ENCODE assay signal across 24 cellular contexts in genomic region chr20:36270744-36271638, GRCh38. TPM values are rescaled to one million over a fixed set of nuclear protein-coding genes. Genes with fewer than 3 reads are reported as not detected.
DNase-seq lines count a peak whose midpoint lies in the region; ATAC-seq, FAIRE-seq and TF ChIP-seq lines count a peak whose summit lies in the region.
"Had no signal": no experiment of that assay in that cellular context is flagged by ENCODE, and none has a peak within 500 bp of the region (broad histone marks: within the 10 kb centered on the region; RNA-seq: fewer than 3 reads in every experiment).

No MANE protein-coding gene starts in this region.

- H3K36me3 Mint-ChIP-seq in H9 (ENCODE audit: insufficient read depth in 1 of 3, low read depth in 3 of 3): no peaks in the 10 kb centered on the region

- no peaks in the 10 kb centered on the region for H3K27me3 ChIP-seq in H9 (ENCODE audit: insufficient read depth, low read length)
- no peaks in the 10 kb centered on the region for H3K27me3 ChIP-seq in HUES6 (ENCODE audit: control insufficient read depth, insufficient read depth, low read length)
- H3K27me3 ChIP-seq in H1 (replicated peaks in 1 of 4; ENCODE audit: control insufficient read depth in 3 of 4, extremely low read depth in 1 of 4, insufficient read depth in 3 of 4, low read length in 3 of 4): no peaks in the 10 kb centered on the region
- H3K27me3 ChIP-seq: body of pancreas, uterus had no signal

- H3K79me2 ChIP-seq in H9 (ENCODE audit: insufficient read depth, low read length) (no peaks in the 10 kb centered on the region), H1 (ENCODE audit: control insufficient read depth in 1 of 2, insufficient read depth in 2 of 2, low read length in 2 of 2) (no peaks in the 10 kb centered on the region)

- H3K4me3 Mint-ChIP-seq in H9: peak overlapping the region; percentile 22 to 62; a peak in 4 of 5 replicates
- H3K4me3 Mint-ChIP-seq: activated CD4-positive, alpha-beta T cell treated with anti-CD3 and anti-CD28 coated beads, Interleukin-2, amount 10 ng/mL, durations not matched to agents 7 days and 5 days; activated T-cell treated with anti-CD3 and anti-CD28 coated beads, Interleukin-2, amount 50 U/mL, for 4 hours; stimulated activated naive CD8-positive, alpha-beta T cell treated with anti-CD3 and anti-CD28 coated beads, Interleukin-15, Interleukin-2, amounts not matched to agents 100 ng/mL and 50 ng/mL, for 24 hours had no signal

- POLR2A ChIA-PET in H1 (lab: Charles Lee; ENCODE audit: partially characterized antibody): interaction anchor here (1.0 to 2.1 kb wide), 4 partner anchors 11 to 168 kb away, joined by 3 to 6 read pairs (median 5); no protein-coding TSS in a partner anchor

- H2BK20ac ChIP-seq in H9 (ENCODE audit: low read depth, low read length, poor library complexity, severe bottlenecking): no peak overlapping the region
- H2BK20ac ChIP-seq in H1 (ENCODE audit: low read length): no peak overlapping the region

- peak overlapping the region in 2 of 3 experiments; percentile 67 to 84; a peak in 4 of 7 replicates for H3K27ac Mint-ChIP-seq in H9
- H3K27ac Mint-ChIP-seq: activated CD4-positive, alpha-beta T cell treated with anti-CD3 and anti-CD28 coated beads, Interleukin-2, amount 10 ng/mL, durations not matched to agents 7 days and 5 days; stimulated activated naive CD8-positive, alpha-beta T cell treated with anti-CD3 and anti-CD28 coated beads, Interleukin-15, Interleukin-2, amounts not matched to agents 100 ng/mL and 50 ng/mL, for 24 hours had no signal

- H3K4me1 Mint-ChIP-seq in H9: peaks cover 12 to 53% of the 10 kb centered on the region in 2 experiments
- H3K4me1 Mint-ChIP-seq: activated CD4-positive, alpha-beta T cell treated with anti-CD3 and anti-CD28 coated beads, Interleukin-2, amount 10 ng/mL, durations not matched to agents 7 days and 5 days had no signal

- no peak overlapping the region for H3K56ac ChIP-seq in H9 (ENCODE audit: insufficient read length, low read depth, low read length)
- no peak overlapping the region for H3K56ac ChIP-seq in H1 (replicated peaks; ENCODE audit: insufficient read length, low read depth, low read length)

- H3K14ac ChIP-seq in H9 (ENCODE audit: insufficient read depth, low read length): no peak overlapping the region
- H3K14ac ChIP-seq in H1 (ENCODE audit: insufficient read length): no peak overlapping the region

- H2BK12ac ChIP-seq in H9 (ENCODE audit: insufficient read length, low read depth, low read length) (no peak overlapping the region), H1 (ENCODE audit: low read depth, low read length) (peak overlapping the region; percentile 13; the same call in 1 of the 2 replicates)

- H2AFZ ChIP-seq in H9 (ENCODE audit: low read length) (no peak overlapping the region), H1 (ENCODE audit: low read length) (peak overlapping the region; percentile 73; the same call in 1 of the 2 replicates)

- no peaks in the 10 kb centered on the region for H3K9me3 ChIP-seq in H9 (ENCODE audit: control insufficient read depth, low read depth, low read length)
- no peaks in the 10 kb centered on the region for H3K9me3 ChIP-seq in HUES6 (ENCODE audit: control insufficient read depth, insufficient read depth, low read depth, low read length)
- no peaks in the 10 kb centered on the region for H3K9me3 ChIP-seq in H1 (ENCODE audit: insufficient read depth in 2 of 2, low read depth in 1 of 2, low read length in 1 of 2)
- H3K9me3 ChIP-seq: body of pancreas, prostate gland, thoracic aorta, uterus had no signal

- H4K20me1 ChIP-seq in H9 (ENCODE audit: control insufficient read depth, insufficient read depth, insufficient read length) (no peaks in the 10 kb centered on the region), H1 (replicated peaks in 1 of 2; ENCODE audit: control insufficient read depth in 1 of 2, insufficient read depth in 2 of 2, low read length in 2 of 2) (no peaks in the 10 kb centered on the region)

- H3K4me2 ChIP-seq in H9 (ENCODE audit: insufficient read depth, insufficient read length, low read length) (no peak overlapping the region), H1 (ENCODE audit: insufficient read depth in 1 of 2, low read depth in 2 of 2, low read length in 2 of 2) (no peak overlapping the region; a peak in 1 of 4 replicates)

- H2BK5ac ChIP-seq in H9 (ENCODE audit: insufficient read length, low read length): no peak overlapping the region
- H2BK5ac ChIP-seq in H1 (ENCODE audit: low read depth, low read length): no peak overlapping the region; the same call in 1 of the 2 replicates

- H4K91ac ChIP-seq in H9 (ENCODE audit: insufficient read length, low read depth, low read length) (no peak overlapping the region), H1 (replicated peaks; ENCODE audit: insufficient read length, low read length) (no peak overlapping the region)

- H4K8ac ChIP-seq in H9 (replicated peaks; ENCODE audit: insufficient read length, low read depth, low read length) (no peak overlapping the region), H1 (ENCODE audit: extremely low read depth, insufficient read depth, low read length) (no peak overlapping the region)

- H3K4me3 ChIP-seq in HUES6 (ENCODE audit: low read depth, low read length) (no peak overlapping the region), H1 (ENCODE audit: extremely low read depth in 1 of 4, insufficient read depth in 2 of 4, low read depth in 3 of 4, low read length in 4 of 4) (no peak overlapping the region)
- H3K4me3 ChIP-seq: body of pancreas, prostate gland, thoracic aorta, uterus had no signal

- TF ChIP-seq CTCF in H9 (conservative IDR thresholded peaks at IDR 0.05) (no peak), H1 (IDR thresholded peaks at IDR 0.05; ENCODE audit: control extremely low read depth in 1 of 3, insufficient read depth in 1 of 3, low read depth in 1 of 3, low read length in 3 of 3) (no peak)

- ATAC-seq in HG02588 (IDR thresholded peaks at IDR 0.05; ENCODE audit: unreplicated experiment) (no peak), HG03432 (IDR thresholded peaks at IDR 0.05; ENCODE audit: unreplicated experiment) (no peak)
- ATAC-seq: activated T-cell treated with anti-CD3 and anti-CD28 coated beads, Interleukin-2, amount 50 U/mL, for 4 hours; body of pancreas had no signal

- H3K36me3 ChIP-seq in HUES6 (ENCODE audit: control insufficient read depth, insufficient read depth, low read length) (no peaks in the 10 kb centered on the region), H1 (ENCODE audit: control insufficient read depth in 2 of 4, insufficient read depth in 4 of 4, low read length in 3 of 4) (no peaks in the 10 kb centered on the region)
- H3K36me3 ChIP-seq: prostate gland, thoracic aorta, uterus had no signal

- H3K79me1 ChIP-seq in H9 (ENCODE audit: insufficient read depth, low read depth, low read length, poor library complexity, severe bottlenecking) (no peaks in the 10 kb centered on the region), H1 (ENCODE audit: low read depth, low read length) (no peaks in the 10 kb centered on the region)

- no peak overlapping the region for H3K9ac ChIP-seq in H9 (ENCODE audit: extremely low read depth, insufficient read length, low read length)
- H3K9ac ChIP-seq in HUES6 (ENCODE audit: low read length): peak overlapping the region; percentile 26
- H3K9ac ChIP-seq in H1 (replicated peaks in 1 of 4; ENCODE audit: extremely low read depth in 1 of 4, low read depth in 3 of 4, low read length in 3 of 4): no peak overlapping the region

- TF ChIP-seq RAD21 in H1 (IDR thresholded peaks at IDR 0.05 in 1 of 2, conservative IDR thresholded peaks at IDR 0.05 in 1 of 2; ENCODE audit: low read depth in 2 of 2, low read length in 2 of 2): no peak

- DNase-seq in H9: no peak
- no peak for DNase-seq in H1 (ENCODE audit: low read depth in 1 of 2, low spot score in 2 of 2)
- DNase-seq in mesenteric fat pad (ENCODE audit: low spot score): peak; percentile 33
- no peak for DNase-seq in HT-29 (ENCODE audit: low spot score)
- DNase-seq: activated CD4-positive, alpha-beta T cell treated with anti-CD3 and anti-CD28 coated beads, Interleukin-2, amount 10 ng/mL, durations not matched to agents 7 days and 5 days; activated naive CD4-positive, alpha-beta T cell; activated T-cell treated with anti-CD3 and anti-CD28 coated beads, Interleukin-2, amount 50 U/mL, for 4 hours; body of pancreas; C1 segment of cervical spinal cord; COR-L47; DND-41; KBM-7; NCI-H2081 treated with DMSO at 0.1 percent for 48 hours; NCI-H446 treated with DMSO at 0.1 percent for 48 hours; OCI-M1; T-helper 9 cell; uterus had no signal

- WGBS in H9 (ENCODE audit: extremely low coverage, insufficient read length, low lambda C conversion rate): no CpG with 5 or more reads among the region's 20 CpGs
- WGBS in H1 (ENCODE audit: extremely low coverage in 1 of 2, insufficient coverage in 1 of 2, insufficient read length in 1 of 2, insufficient replicate concordance in 2 of 2, low coverage in 1 of 2, low lambda C conversion rate in 2 of 2, missing lambda C conversion rate in 1 of 2), 2 experiments: 85% methylated on average over 20 of the region's 20 CpGs; no CpG with 5 or more reads in 1 of the 2 experiments

- H3K4me1 ChIP-seq in H9 (ENCODE audit: insufficient read depth, low read length) (0 out of 2 replicates have a peak, but pooled peaks cover 3% of the 10 kb centered on the region), HUES6 (ENCODE audit: control insufficient read depth, insufficient read depth, low read length) (peaks cover 10% of the 10 kb centered on the region; the same call in 1 of the 2 replicates), H1 (replicated peaks in 1 of 4; ENCODE audit: control insufficient read depth in 3 of 4, insufficient read depth in 4 of 4, low read length in 3 of 4) (peaks cover 0 to 2% (median 0%) of the 10 kb centered on the region in 4 experiments; a peak in 4 of 7 replicates)
- H3K4me1 ChIP-seq: body of pancreas, prostate gland, uterus had no signal

- H3K23ac ChIP-seq in H9 (ENCODE audit: insufficient read length, low read depth, low read length) (no peak overlapping the region), H1 (ENCODE audit: insufficient read length) (no peak overlapping the region)

- H3K27me3 Mint-ChIP-seq in H9 (ENCODE audit: low read depth): no peaks in the 10 kb centered on the region; the same call in 1 of the 2 replicates

- no peak overlapping the region for H2BK120ac ChIP-seq in H9 (ENCODE audit: low read depth, low read length, poor library complexity, severe bottlenecking)
- no peak overlapping the region for H2BK120ac ChIP-seq in H1 (replicated peaks; ENCODE audit: low read depth, low read length)

- H2BK15ac ChIP-seq in H9 (ENCODE audit: low read depth, low read length) (no peak overlapping the region), H1 (ENCODE audit: low read length) (no peak overlapping the region)

- no peak overlapping the region for H3K18ac ChIP-seq in H9 (ENCODE audit: insufficient read length, low read depth, low read length)
- no peak overlapping the region for H3K18ac ChIP-seq in H1 (ENCODE audit: extremely low read depth, low read length)

- no peaks in the 10 kb centered on the region for H3K9me3 Mint-ChIP-seq in H9
- H3K9me3 Mint-ChIP-seq: activated CD4-positive, alpha-beta T cell treated with anti-CD3 and anti-CD28 coated beads, Interleukin-2, amount 10 ng/mL, durations not matched to agents 7 days and 5 days; activated T-cell treated with anti-CD3 and anti-CD28 coated beads, Interleukin-2, amount 50 U/mL, for 4 hours; stimulated activated naive CD8-positive, alpha-beta T cell treated with anti-CD3 and anti-CD28 coated beads, Interleukin-15, Interleukin-2, amounts not matched to agents 100 ng/mL and 50 ng/mL, for 24 hours had no signal

- CTCF ChIA-PET in H1 (lab: Charles Lee; ENCODE audit: partially characterized antibody): interaction anchor here (0.8 to 6.9 kb wide), 12 partner anchors 15 to 221 kb away, joined by 3 to 54 read pairs (median 4); no protein-coding TSS in a partner anchor

- no peak for TF ChIP-seq POLR2A in H1 (IDR thresholded peaks at IDR 0.05; ENCODE audit: control extremely low read depth in 1 of 2, low read depth in 2 of 2, low read length in 2 of 2)

- H3K23me2 ChIP-seq in H9 (ENCODE audit: insufficient read length, low read depth, low read length, poor library complexity, severe bottlenecking): no peaks in the 10 kb centered on the region
- no peaks in the 10 kb centered on the region for H3K23me2 ChIP-seq in H1 (ENCODE audit: low read depth, low read length)

- H3K27ac ChIP-seq in H9 (ENCODE audit: insufficient read length, low read depth, low read length) (no peak overlapping the region), HUES6 (ENCODE audit: low read depth, low read length) (no peak overlapping the region), H1 (ENCODE audit: low read depth, low read length) (no peak overlapping the region)
- H3K27ac ChIP-seq: body of pancreas, epithelial cell of prostate, prostate gland, thoracic aorta, uterus had no signal

- H3K4ac ChIP-seq in H9 (ENCODE audit: low read depth, low read length): no peak overlapping the region
- H3K4ac ChIP-seq in H1 (replicated peaks; ENCODE audit: insufficient read length, low read depth, low read length): no peak overlapping the region

- H2AK5ac ChIP-seq in H9 (ENCODE audit: insufficient read length, low read length) (no peak overlapping the region), H1 (ENCODE audit: low read depth, low read length) (no peak overlapping the region)

- no peak for FAIRE-seq in H1 (lab: Jason Lieb, UNC)

- TF ChIP-seq EP300 in H1 (IDR thresholded peaks at IDR 0.05; ENCODE audit: borderline replicate concordance in 1 of 2, low read depth in 2 of 2, low read length in 2 of 2): no peak

- H3T11ph ChIP-seq in H9 (ENCODE audit: low read length): no peak overlapping the region

- H4K5ac ChIP-seq in H9 (ENCODE audit: insufficient read length, low read depth, low read length) (no peak overlapping the region), H1 (ENCODE audit: insufficient read length, low read depth, low read length) (no peak overlapping the region)

RNA-seq across cellular contexts. Expression of gene AAR2, which starts 34.7 kb away (rescaled TPM):
- total RNA-seq in H9 (2021): 36.9 and 37.8 TPM in 2 replicates
- total RNA-seq in H1 (2021; fragmentation: NEBNext Ultra II Directional; extraction: Animal tissue kit (Norgen Biotek cat#: 25700)): 25.4 and 25.5 TPM in 2 replicates
- polyA plus RNA-seq in H1 (2011; rRNA removed): 34.7 and 36.1 TPM in 2 replicates
- polyA plus RNA-seq in H1 (2011; cell fraction: cytosol; rRNA removed): 31.9 TPM
- 41.5 TPM for polyA plus RNA-seq in H1 (2011; cell fraction: nucleus; rRNA removed)
- 22.4 to 25.6 TPM (median 25.0 TPM) in 4 replicates for polyA plus RNA-seq in H1 (2012, experiment 1 of 2)
- polyA plus RNA-seq in H1 (2012, experiment 2 of 2): 32.7 TPM
- polyA plus RNA-seq in H1 (2013, experiment 1 of 2): 20.3 TPM
- 20.1 TPM for polyA plus RNA-seq in H1 (2013, experiment 2 of 2)
- polyA minus RNA-seq in H1 (2011; rRNA and poly(A)+ RNA removed): 45.8 and 49.4 TPM in 2 replicates
- polyA minus RNA-seq in H1 (2011; cell fraction: cytosol; rRNA and poly(A)+ RNA removed): 16.4 TPM
- polyA minus RNA-seq in H1 (2011; cell fraction: nucleus; rRNA and poly(A)+ RNA removed): 20.7 TPM
- total RNA-seq in mesenteric fat pad: 27.1 TPM
- total RNA-seq in HT-29 (2014; rRNA removed; shearing (Covaris generic)): 57.0 and 61.5 TPM in 2 replicates

RNA-seq across cellular contexts. Expression of gene DLGAP4, which starts 35.1 kb away (rescaled TPM):
- total RNA-seq in H9 (2021) (48.0 and 54.6 TPM in 2 replicates), mesenteric fat pad (83.1 TPM)
- 57.2 and 61.8 TPM in 2 replicates for total RNA-seq in H1 (2021; fragmentation: NEBNext Ultra II Directional; extraction: Animal tissue kit (Norgen Biotek cat#: 25700))
- 41.2 and 81.9 TPM in 2 replicates for polyA plus RNA-seq in H1 (2011; rRNA removed)
- 38.1 TPM for polyA plus RNA-seq in H1 (2011; cell fraction: cytosol; rRNA removed)
- polyA plus RNA-seq in H1 (2011; cell fraction: nucleus; rRNA removed): 82.7 TPM
- polyA plus RNA-seq in H1 (2012, experiment 1 of 2): 43.5 to 57.6 TPM (median 49.1 TPM) in 4 replicates
- polyA plus RNA-seq in H1 (2012, experiment 2 of 2): 36.6 TPM
- 40.4 TPM for polyA plus RNA-seq in H1 (2013, experiment 1 of 2)
- polyA plus RNA-seq in H1 (2013, experiment 2 of 2): 39.5 TPM
- 33.9 and 37.3 TPM in 2 replicates for polyA minus RNA-seq in H1 (2011; rRNA and poly(A)+ RNA removed)
- 84.8 TPM for polyA minus RNA-seq in H1 (2011; cell fraction: cytosol; rRNA and poly(A)+ RNA removed)
- 50.5 TPM for polyA minus RNA-seq in H1 (2011; cell fraction: nucleus; rRNA and poly(A)+ RNA removed)
- total RNA-seq in HT-29 (2014; rRNA removed; shearing (Covaris generic)): 21.4 and 37.0 TPM in 2 replicates
